ENCODE assay signal across 1 cellular context in the genomic region with DNA sequence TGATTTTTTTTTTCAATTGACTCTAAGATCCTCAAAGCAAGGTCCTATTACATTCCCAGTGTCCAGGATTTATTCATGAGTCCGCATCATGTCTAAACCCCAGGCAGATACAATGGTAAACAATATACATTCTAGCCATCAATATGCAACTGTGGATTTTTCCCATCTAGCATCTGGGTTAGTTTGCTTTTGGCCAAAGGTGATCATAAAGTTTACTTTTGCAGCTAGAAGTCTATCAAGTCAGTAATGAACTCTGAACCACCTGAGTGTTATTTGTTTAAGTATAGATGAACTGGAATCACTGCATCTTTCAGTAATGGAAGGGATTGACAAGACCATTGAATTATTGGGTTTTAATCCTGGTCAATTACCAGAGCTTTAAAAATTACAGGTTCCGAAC.
TF ChIP-seq lines count a peak whose summit lies in the region.

No MANE protein-coding gene starts in this region.

TF ChIP-seq in HepG2, 621 proteins besides CTCF, POLR2A, EP300 and RAD21 (continued from another document and continues in another):
- no peak for TF ChIP-seq SOX13 (IDR thresholded peaks at IDR 0.05)
- peak in 1 of 2 experiments; percentile 51; a peak in 1 of 4 replicates for TF ChIP-seq SOX13 (CRISPR knock-in tag; conservative IDR thresholded peaks at IDR 0.05 in 1 of 2, IDR thresholded peaks at IDR 0.05 in 1 of 2)
- no peak for TF ChIP-seq CBX2 (IDR thresholded peaks at IDR 0.05; ENCODE audit: low read depth, low read length)
- TF ChIP-seq CBX2 (CRISPR knock-in tag; IDR thresholded peaks at IDR 0.05; ENCODE audit: low read depth), result no peak
- no peak for TF ChIP-seq CHD4 (IDR thresholded peaks at IDR 0.05; ENCODE audit: borderline replicate concordance, low read length)
- TF ChIP-seq PCBP1 (IDR thresholded peaks at IDR 0.05; ENCODE audit: borderline replicate concordance, low read depth, low read length), result no peak
- peak; percentile 78 for TF ChIP-seq PPARG (CRISPR knock-in tag; conservative IDR thresholded peaks at IDR 0.05)
- peak; percentile 76 for TF ChIP-seq ARID5B (CRISPR knock-in tag; IDR thresholded peaks at IDR 0.05)
- TF ChIP-seq, protein P1, sequence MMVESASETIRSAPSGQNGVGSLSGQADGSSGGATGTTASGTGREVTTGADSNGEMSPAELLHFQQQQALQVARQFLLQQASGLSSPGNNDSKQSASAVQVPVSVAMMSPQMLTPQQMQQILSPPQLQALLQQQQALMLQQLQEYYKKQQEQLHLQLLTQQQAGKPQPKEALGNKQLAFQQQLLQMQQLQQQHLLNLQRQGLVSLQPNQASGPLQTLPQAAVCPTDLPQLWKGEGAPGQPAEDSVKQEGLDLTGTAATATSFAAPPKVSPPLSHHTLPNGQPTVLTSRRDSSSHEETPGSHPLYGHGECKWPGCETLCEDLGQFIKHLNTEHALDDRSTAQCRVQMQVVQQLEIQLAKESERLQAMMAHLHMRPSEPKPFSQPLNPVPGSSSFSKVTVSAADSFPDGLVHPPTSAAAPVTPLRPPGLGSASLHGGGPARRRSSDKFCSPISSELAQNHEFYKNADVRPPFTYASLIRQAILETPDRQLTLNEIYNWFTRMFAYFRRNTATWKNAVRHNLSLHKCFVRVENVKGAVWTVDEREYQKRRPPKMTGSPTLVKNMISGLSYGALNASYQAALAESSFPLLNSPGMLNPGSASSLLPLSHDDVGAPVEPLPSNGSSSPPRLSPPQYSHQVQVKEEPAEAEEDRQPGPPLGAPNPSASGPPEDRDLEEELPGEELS (CRISPR knock-in tag; IDR thresholded peaks at IDR 0.05), result peak; percentile 75
- TF ChIP-seq MIXL1 (CRISPR knock-in tag; IDR thresholded peaks at IDR 0.05), result peak; percentile 52; the same call in 1 of the 2 replicates
- 0 out of 2 replicates have a peak, but pooled peaks have one; percentile 33 for TF ChIP-seq KAT8 (CRISPR knock-in tag; IDR thresholded peaks at IDR 0.05)
- TF ChIP-seq SAP130 (CRISPR knock-in tag; IDR thresholded peaks at IDR 0.05; ENCODE audit: low read depth), result 0 out of 2 replicates have a peak, but pooled peaks have one; percentile 44
- TF ChIP-seq SIX1 (CRISPR knock-in tag; IDR thresholded peaks at IDR 0.05; ENCODE audit: borderline replicate concordance), result no peak
- peak; percentile 25 for TF ChIP-seq TEAD3 (CRISPR knock-in tag; optimal IDR thresholded peaks at IDR 0.05; ENCODE audit: borderline replicate concordance)
- peak; percentile 67; the same call in 1 of the 2 replicates for TF ChIP-seq RXRB (CRISPR knock-in tag; IDR thresholded peaks at IDR 0.05; ENCODE audit: borderline replicate concordance)
- no peak for TF ChIP-seq ZNF281 (CRISPR knock-in tag; IDR thresholded peaks at IDR 0.05; ENCODE audit: borderline replicate concordance)
- TF ChIP-seq ARNTL (CRISPR knock-in tag; IDR thresholded peaks at IDR 0.05), result no peak
- no peak for TF ChIP-seq GTF2F1 (IDR thresholded peaks at IDR 0.05; ENCODE audit: low read length)
- TF ChIP-seq RFX3 (CRISPR knock-in tag; IDR thresholded peaks at IDR 0.05), result no peak
- peak; percentile 68 for TF ChIP-seq HNF4A (CRISPR knock-in tag; IDR thresholded peaks at IDR 0.05)
- TF ChIP-seq ZNF691 (CRISPR knock-in tag; IDR thresholded peaks at IDR 0.05; ENCODE audit: borderline replicate concordance, low read depth), result no peak
- TF ChIP-seq NR2F2 (IDR thresholded peaks at IDR 0.05; ENCODE audit: borderline replicate concordance, low read depth), result peak; percentile 78
- no peak for TF ChIP-seq TP53 (CRISPR knock-in tag; conservative IDR thresholded peaks at IDR 0.05)
- TF ChIP-seq FOXA1 (IDR thresholded peaks at IDR 0.05), result no peak
- no peak for TF ChIP-seq FOXA1 (CRISPR knock-in tag; IDR thresholded peaks at IDR 0.05)
- TF ChIP-seq GATAD2A (CRISPR knock-in tag; IDR thresholded peaks at IDR 0.05), result peak; percentile 52
- peak; percentile 82; the same call in 1 of the 2 replicates for TF ChIP-seq ZBTB20 (CRISPR knock-in tag; IDR thresholded peaks at IDR 0.05; ENCODE audit: borderline replicate concordance, low read depth)
- no peak for TF ChIP-seq MLLT10 (CRISPR knock-in tag; IDR thresholded peaks at IDR 0.05)
- TF ChIP-seq HNRNPL (IDR thresholded peaks at IDR 0.05; ENCODE audit: low read depth, low read length), result no peak
- peak; percentile 55; the same call in 1 of the 2 replicates for TF ChIP-seq NR2F6 (IDR thresholded peaks at IDR 0.05)
- peak; percentile 64; the same call in 1 of the 2 replicates for TF ChIP-seq NR2F6 (CRISPR knock-in tag; IDR thresholded peaks at IDR 0.05)
- no peak for TF ChIP-seq SOX6 (IDR thresholded peaks at IDR 0.05)
- TF ChIP-seq SOX6 (CRISPR knock-in tag; IDR thresholded peaks at IDR 0.05), result peak; percentile 62; the same call in 1 of the 2 replicates
- no peak for TF ChIP-seq GLMP (CRISPR knock-in tag; IDR thresholded peaks at IDR 0.05; ENCODE audit: borderline replicate concordance)
- no peak for TF ChIP-seq CREB1 (IDR thresholded peaks at IDR 0.05)
- TF ChIP-seq CREB1 (CRISPR knock-in tag; IDR thresholded peaks at IDR 0.05), result peak; percentile 25; the same call in 1 of the 2 replicates
- TF ChIP-seq PHF8 (CRISPR knock-in tag; IDR thresholded peaks at IDR 0.05), result no peak
- TF ChIP-seq HMG20A (CRISPR knock-in tag; IDR thresholded peaks at IDR 0.05; ENCODE audit: borderline replicate concordance), result peak; percentile 39; the same call in 1 of the 2 replicates
- TF ChIP-seq, protein P2, sequence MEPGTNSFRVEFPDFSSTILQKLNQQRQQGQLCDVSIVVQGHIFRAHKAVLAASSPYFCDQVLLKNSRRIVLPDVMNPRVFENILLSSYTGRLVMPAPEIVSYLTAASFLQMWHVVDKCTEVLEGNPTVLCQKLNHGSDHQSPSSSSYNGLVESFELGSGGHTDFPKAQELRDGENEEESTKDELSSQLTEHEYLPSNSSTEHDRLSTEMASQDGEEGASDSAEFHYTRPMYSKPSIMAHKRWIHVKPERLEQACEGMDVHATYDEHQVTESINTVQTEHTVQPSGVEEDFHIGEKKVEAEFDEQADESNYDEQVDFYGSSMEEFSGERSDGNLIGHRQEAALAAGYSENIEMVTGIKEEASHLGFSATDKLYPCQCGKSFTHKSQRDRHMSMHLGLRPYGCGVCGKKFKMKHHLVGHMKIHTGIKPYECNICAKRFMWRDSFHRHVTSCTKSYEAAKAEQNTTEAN (CRISPR knock-in tag; conservative IDR thresholded peaks at IDR 0.05), result 0 out of 2 replicates have a peak, but pooled peaks have one; percentile 40
- no peak for TF ChIP-seq BRD4 (CRISPR knock-in tag; IDR thresholded peaks at IDR 0.05)
- peak; percentile 85 for TF ChIP-seq PAXIP1 (CRISPR knock-in tag; conservative IDR thresholded peaks at IDR 0.05)
- TF ChIP-seq, protein P3, sequence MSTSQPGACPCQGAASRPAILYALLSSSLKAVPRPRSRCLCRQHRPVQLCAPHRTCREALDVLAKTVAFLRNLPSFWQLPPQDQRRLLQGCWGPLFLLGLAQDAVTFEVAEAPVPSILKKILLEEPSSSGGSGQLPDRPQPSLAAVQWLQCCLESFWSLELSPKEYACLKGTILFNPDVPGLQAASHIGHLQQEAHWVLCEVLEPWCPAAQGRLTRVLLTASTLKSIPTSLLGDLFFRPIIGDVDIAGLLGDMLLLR (CRISPR knock-in tag; IDR thresholded peaks at IDR 0.05), result no peak
- no peak for TF ChIP-seq SRY (CRISPR knock-in tag; IDR thresholded peaks at IDR 0.05)
- no peak for TF ChIP-seq MAFF (IDR thresholded peaks at IDR 0.05; ENCODE audit: low read depth, low read length)
- TF ChIP-seq HDAC1 (CRISPR knock-in tag; IDR thresholded peaks at IDR 0.05), result peak; percentile 30; the same call in 1 of the 2 replicates
- no peak for TF ChIP-seq RFX1 (IDR thresholded peaks at IDR 0.05)
- TF ChIP-seq ZNF761 (CRISPR knock-in tag; conservative IDR thresholded peaks at IDR 0.05), result no peak
- peak; percentile 99 for TF ChIP-seq ZBTB3 (CRISPR knock-in tag; IDR thresholded peaks at IDR 0.05; ENCODE audit: borderline replicate concordance, low read depth)
- TF ChIP-seq FOXP1 (IDR thresholded peaks at IDR 0.05), result 0 out of 2 replicates have a peak, but pooled peaks have one; percentile 7
- peak; percentile 89 for TF ChIP-seq FOXP1 (CRISPR knock-in tag; IDR thresholded peaks at IDR 0.05)
- TF ChIP-seq ZNF790 (CRISPR knock-in tag; IDR thresholded peaks at IDR 0.05; ENCODE audit: borderline replicate concordance), result no peak
- TF ChIP-seq HHEX (CRISPR knock-in tag; IDR thresholded peaks at IDR 0.05), result 0 out of 2 replicates have a peak, but pooled peaks have one; percentile 7
- TF ChIP-seq RBFOX2 (IDR thresholded peaks at IDR 0.05; ENCODE audit: low read depth, low read length), result no peak
- peak; percentile 21; the same call in 1 of the 2 replicates for TF ChIP-seq KDM6A (CRISPR knock-in tag; IDR thresholded peaks at IDR 0.05; ENCODE audit: low read depth)
- TF ChIP-seq MED1 (CRISPR knock-in tag; IDR thresholded peaks at IDR 0.05), result peak; percentile 42; the same call in 1 of the 2 replicates
